In genomic region chr12:89799316-89799715, GRCh38 we compare ENCODE assay signal across 19 cellular contexts.
"Had no signal": no experiment of that assay in that cellular context is flagged by ENCODE, and none has a peak within 500 bp of the region (broad histone marks: within the 10 kb centered on the region; RNA-seq: fewer than 3 reads in every experiment).

No MANE protein-coding gene starts in this region.

- H3K9me3 ChIP-seq: lower lobe of right lung, psoas muscle, sigmoid colon, stomach, thyroid gland had no signal

- H3K27me3 ChIP-seq: sigmoid colon, stomach, thyroid gland had no signal

- H3K27ac ChIP-seq: coronary artery, lower lobe of right lung, psoas muscle, sigmoid colon, stomach, thyroid gland had no signal

- H3K4me1 ChIP-seq: lower lobe of right lung, psoas muscle, sigmoid colon, stomach, thyroid gland had no signal

- H3K4me3 ChIP-seq: coronary artery, lower lobe of right lung, psoas muscle, sigmoid colon, stomach, thyroid gland had no signal

- ATAC-seq: effector memory CD8-positive, alpha-beta T cell; left ventricle myocardium superior; lower lobe of right lung; naive thymus-derived CD8-positive, alpha-beta T cell; psoas muscle; right cardiac atrium; stimulated activated effector memory CD8-positive, alpha-beta T cell treated with anti-CD3 and anti-CD28 coated beads, Interleukin-12 subunit alpha, Interleukin-12 subunit beta, amount 100 ng/mL, for 72 hours had no signal

- DNase-seq: effector memory CD8-positive, alpha-beta T cell; left ventricle myocardium superior; lower lobe of right lung; naive thymus-derived CD8-positive, alpha-beta T cell; nephron progenitor cell; nucleus accumbens; psoas muscle; right cardiac atrium; sigmoid colon; stimulated activated CD4-positive, alpha-beta T cell treated with anti-CD3 and anti-CD28 coated beads, Interleukin-2, amount 100 ng/mL, for 24 hours; stimulated activated CD4-positive, alpha-beta T cell treated with anti-CD3 and anti-CD28 coated beads, Interleukin-4, amount 100 ng/mL, for 24 hours; stimulated activated naive CD4-positive, alpha-beta T cell treated with Interleukin-2 at 50 U/mL for 16 hours; stomach; thyroid gland had no signal

- FAIRE-seq: endometrium, frontal cortex, keratinocyte had no signal

- H3K36me3 ChIP-seq: lower lobe of right lung, sigmoid colon, stomach, thyroid gland had no signal
